Comparison of ENCODE assay signal across 15 cellular contexts in genomic region chr12:93970892-93971688, GRCh38.
DNase-seq lines count a peak whose midpoint lies in the region; ATAC-seq and TF ChIP-seq lines count a peak whose summit lies in the region.
"Had no signal": no experiment of that assay in that cellular context is flagged by ENCODE, and none has a peak within 500 bp of the region (broad histone marks: within the 10 kb centered on the region; RNA-seq: fewer than 3 reads in every experiment).

No MANE protein-coding gene starts in this region.

- H3K27me3 ChIP-seq in HAP-1 (ENCODE audit: low read depth) (no peaks in the 10 kb centered on the region), lower lobe of right lung (ENCODE audit: low read depth) (no peaks in the 10 kb centered on the region), tibial nerve (no peaks in the 10 kb centered on the region)

- TF ChIP-seq POLR2A in tibial nerve (IDR thresholded peaks at IDR 0.05) = no peak

- 0 out of 2 replicates have a peak, but pooled peaks cover 7% of the 10 kb centered on the region for H3K4me1 ChIP-seq in HAP-1
- no peaks in the 10 kb centered on the region for H3K4me1 ChIP-seq in lower lobe of right lung
- H3K4me1 ChIP-seq in tibial nerve = peaks cover 0 to 5% (median 0%) of the 10 kb centered on the region in 4 donors

- 70 to 96% methylated on average over 10 of the region's 10 CpGs for WGBS in tibial nerve, 2 donors

- TF ChIP-seq CTCF in fibroblast of mammary gland (conservative IDR thresholded peaks at IDR 0.05; ENCODE audit: control insufficient read depth, insufficient read depth, low read depth, low read length) (no peak), lower lobe of right lung (IDR thresholded peaks at IDR 0.05) (no peak), tibial nerve (IDR thresholded peaks at IDR 0.05) (no peak)

- peak; percentile 12 to 50 for DNase-seq in HAP-1 (ENCODE audit: low spot score in 2 of 2)
- peak; percentile 34 for DNase-seq in NCI-H69 (lab: John Stamatoyannopoulos, UW)
- DNase-seq in fibroblast of mammary gland (ENCODE audit: low read depth) = peak; percentile 61
- peak; percentile 32 for DNase-seq in stromal cell of bone marrow (ENCODE audit: low read depth)
- DNase-seq in lower lobe of right lung = no peak
- no peak for DNase-seq in COLO668 (lab: John Stamatoyannopoulos, UW; ENCODE audit: unreplicated experiment)
- DNase-seq in tibial nerve (ENCODE audit: low spot score in 2 of 2) = no peak
- DNase-seq in activated CD4-positive, alpha-beta T cell treated with anti-CD3 and anti-CD28 coated beads, Interleukin-2, amount 50 U/mL, for 1 hour = no peak
- DNase-seq: CD4-positive, alpha-beta memory T cell; Karpas-422; NCI-H1417 treated with DMSO at 0.1 percent for 48 hours; NCI-H1930; NCI-H2171 treated with DMSO at 0.1 percent for 48 hours; NCI-H510A; T-cell had no signal

- no peak overlapping the region for H3K27ac ChIP-seq in lower lobe of right lung
- no peak overlapping the region for H3K27ac ChIP-seq in tibial nerve

- no peak for ATAC-seq in lower lobe of right lung
- ATAC-seq: T-cell had no signal

- in situ Hi-C loops in HAP-1 (cut with MboI; ENCODE audit: low sequenced_read_pairs) = no loop called here

- 0 out of 2 replicates have a peak, but pooled peaks cover 3% of the 10 kb centered on the region for H3K9me3 ChIP-seq in HAP-1
- no peaks in the 10 kb centered on the region for H3K9me3 ChIP-seq in lower lobe of right lung
- H3K9me3 ChIP-seq in tibial nerve = no peaks in the 10 kb centered on the region

- H3K36me3 ChIP-seq in HAP-1 (replicated peaks) = no peaks in the 10 kb centered on the region
- no peaks in the 10 kb centered on the region for H3K36me3 ChIP-seq in lower lobe of right lung
- no peaks in the 10 kb centered on the region for H3K36me3 ChIP-seq in tibial nerve

- intact Hi-C loops in lower lobe of right lung (cut with DNase I) = no loop called here

- no peak for TF ChIP-seq EP300 in tibial nerve (IDR thresholded peaks at IDR 0.05)

- H3K4me3 ChIP-seq in HAP-1 = no peak overlapping the region
- H3K4me3 ChIP-seq in fibroblast of mammary gland (ENCODE audit: control insufficient read depth, low read depth, low read length) = no peak overlapping the region
- no peak overlapping the region for H3K4me3 ChIP-seq in lower lobe of right lung
- no peak overlapping the region for H3K4me3 ChIP-seq in tibial nerve

Comparison
In these comparisons a context has a peak if more than half of its experiments do, and no peak if none do; other contexts are left out.
1. DNase-seq: peak in HAP-1 (2 of 2), NCI-H69 (single experiment), fibroblast of mammary gland (single experiment) and stromal cell of bone marrow (single experiment); none in lower lobe of right lung (single experiment), COLO668 (single experiment), tibial nerve (0 of 2) and activated CD4-positive, alpha-beta T cell treated with anti-CD3 and anti-CD28 coated beads, Interleukin-2, amount 50 U/mL, for 1 hour (single experiment).